19 cellular contexts compared by ENCODE assay signal in the genomic region with DNA sequence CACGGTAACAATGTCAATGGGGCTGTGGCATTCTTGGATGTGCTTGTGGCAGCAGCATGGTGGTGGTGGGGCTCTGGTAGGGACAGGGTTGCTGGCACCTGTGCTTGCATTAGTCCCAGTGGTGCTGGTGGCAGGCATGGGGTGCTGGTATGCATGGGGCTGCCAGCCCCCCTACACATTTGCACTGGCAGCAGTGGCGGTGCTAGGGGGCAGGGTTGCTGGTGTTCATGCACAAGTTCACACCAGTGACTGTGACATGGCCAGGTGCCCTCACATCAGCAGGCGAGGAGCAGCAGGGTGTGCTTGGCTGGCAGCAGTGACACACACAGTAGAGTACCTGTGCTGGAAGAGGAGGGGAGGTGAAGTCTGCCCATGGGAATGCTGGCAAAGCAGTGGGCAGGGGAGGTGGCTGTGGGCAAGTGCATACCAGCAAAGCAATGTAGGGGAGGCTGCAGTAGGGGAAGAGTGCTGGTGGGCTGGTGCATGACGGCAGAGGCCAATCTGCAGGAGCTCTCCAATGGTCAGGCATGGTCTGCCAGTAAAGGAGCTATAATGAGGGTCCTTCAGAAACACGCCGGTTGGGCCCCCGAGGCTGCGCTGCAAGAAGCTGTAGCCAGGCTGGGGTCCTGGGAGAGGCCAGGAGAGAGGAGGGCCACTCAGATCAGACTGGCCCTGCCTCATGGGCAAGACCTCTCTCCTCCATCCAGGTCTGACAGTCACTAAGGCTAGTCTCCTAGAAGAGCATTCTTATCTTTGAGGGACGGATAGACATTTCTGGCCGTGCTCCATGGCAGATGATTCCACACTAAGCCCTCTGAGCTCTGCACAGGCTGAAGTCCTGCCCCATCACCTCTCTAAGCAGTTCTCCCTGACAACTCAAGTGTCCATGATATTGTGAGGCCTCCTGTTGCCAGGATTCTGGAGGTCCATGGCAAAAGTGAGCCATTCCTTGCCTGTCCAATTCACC.
A peak's percentile ranks its signal among the peaks of the same experiment; 100 is the strongest.
DNase-seq lines count a peak whose midpoint lies in the region; ATAC-seq, FAIRE-seq and TF ChIP-seq lines count a peak whose summit lies in the region.
"Had no signal": no experiment of that assay in that cellular context is flagged by ENCODE, and none has a peak within 500 bp of the region (broad histone marks: within the 10 kb centered on the region; RNA-seq: fewer than 3 reads in every experiment).

No MANE protein-coding gene starts in this region.

- H3K4me1 ChIP-seq in right atrium auricular region, result no peaks in the 10 kb centered on the region
- H3K4me1 ChIP-seq in neural progenitor cell, result no peaks in the 10 kb centered on the region

- TF ChIP-seq CTCF in right atrium auricular region (IDR thresholded peaks at IDR 0.05) (no peak), chondrocyte (IDR thresholded peaks at IDR 0.05) (no peak), neural progenitor cell (IDR thresholded peaks at IDR 0.05) (no peak)

- intact Hi-C loops in Right ventricle myocardium inferior (cut with DNase I), result no loop called here

- no peak overlapping the region for H3K4me2 ChIP-seq in neural progenitor cell

- H3F3A ChIP-seq in neural progenitor cell (ENCODE audit: low read depth), result no peaks in the 10 kb centered on the region

- FAIRE-seq in urothelium cell line (lab: Jason Lieb, UNC), result peak; percentile 85
- FAIRE-seq: GM18507 had no signal

- DNase-seq in Right ventricle myocardium inferior (ENCODE audit: missing footprints) (no peak), right atrium auricular region (ENCODE audit: low spot score) (no peak), chondrocyte (ENCODE audit: low spot score) (peak; percentile 72), neural progenitor cell (ENCODE audit: low spot score) (no peak), urothelium cell line (ENCODE audit: low spot score) (no peak), NAMALWA (ENCODE audit: low spot score) (no peak), GDM1 (lab: John Stamatoyannopoulos, UW) (no peak), NOMO-1 (lab: John Stamatoyannopoulos, UW; ENCODE audit: unreplicated experiment in 2 of 2) (no peak)
- DNase-seq: DMS153, GF-D8, H7, NCI-H1417 treated with DMSO at 0.1 percent for 48 hours, NCI-H187 treated with DMSO at 0.1 percent for 48 hours, NCI-H226, NCI-H524, NCI-H82, SHP77 treated with DMSO at 0.1 percent for 48 hours had no signal

- ATAC-seq in Right ventricle myocardium inferior, result peak; percentile 16

- peaks cover 6% of the 10 kb centered on the region for H3K4me1 Mint-ChIP-seq in chondrocyte (ENCODE audit: low read depth)
- peaks cover 9% of the 10 kb centered on the region for H3K4me1 Mint-ChIP-seq in neural progenitor cell
- H3K4me1 Mint-ChIP-seq: CD4-positive, alpha-beta memory T cell had no signal

- H3K27me3 Mint-ChIP-seq in chondrocyte (ENCODE audit: low read depth) (no peaks in the 10 kb centered on the region), neural progenitor cell (ENCODE audit: insufficient read depth, low read depth) (no peaks in the 10 kb centered on the region)
- H3K27me3 Mint-ChIP-seq: CD4-positive, alpha-beta memory T cell had no signal

- peak overlapping the region; percentile 44 for H2AFZ ChIP-seq in neural progenitor cell (replicated peaks)

- H3K36me3 ChIP-seq in right atrium auricular region (no peaks in the 10 kb centered on the region), neural progenitor cell (no peaks in the 10 kb centered on the region)

- H3K4me3 Mint-ChIP-seq in chondrocyte (ENCODE audit: unreplicated experiment), result no peak overlapping the region
- H3K4me3 Mint-ChIP-seq in neural progenitor cell, result no peak overlapping the region
- H3K4me3 Mint-ChIP-seq: CD4-positive, alpha-beta memory T cell had no signal

- no peaks in the 10 kb centered on the region for H3K79me2 ChIP-seq in neural progenitor cell (ENCODE audit: low read depth)

- no peak overlapping the region for H3K9ac ChIP-seq in neural progenitor cell

- H3K27ac ChIP-seq in right atrium auricular region (no peak overlapping the region), neural progenitor cell (no peak overlapping the region)

- H3K9me3 ChIP-seq in right atrium auricular region (no peaks in the 10 kb centered on the region), neural progenitor cell (ENCODE audit: low read depth) (no peaks in the 10 kb centered on the region)

- H3K9me3 Mint-ChIP-seq in chondrocyte (ENCODE audit: low read depth) (peaks cover 7% of the 10 kb centered on the region), neural progenitor cell (no peaks in the 10 kb centered on the region)

- H3K27me3 ChIP-seq in right atrium auricular region, result no peaks in the 10 kb centered on the region
- no peaks in the 10 kb centered on the region for H3K27me3 ChIP-seq in neural progenitor cell

- H3K36me3 Mint-ChIP-seq in chondrocyte (ENCODE audit: low read depth) (no peaks in the 10 kb centered on the region), neural progenitor cell (no peaks in the 10 kb centered on the region)
- H3K36me3 Mint-ChIP-seq: CD4-positive, alpha-beta memory T cell had no signal

- no peaks in the 10 kb centered on the region for H4K20me1 ChIP-seq in neural progenitor cell (ENCODE audit: low read depth)

- H3K27ac Mint-ChIP-seq in chondrocyte (ENCODE audit: unreplicated experiment) (peak overlapping the region; percentile 8), neural progenitor cell (peak overlapping the region; percentile 15)

- H3K4me3 ChIP-seq in right atrium auricular region (no peak overlapping the region), neural progenitor cell (no peak overlapping the region)
